In genomic region chr2:141464995-141465394, GRCh38 we compare ENCODE assay signal across 2 cellular contexts.
TF ChIP-seq lines count a peak whose summit lies in the region.

No MANE protein-coding gene starts in this region.

TF ChIP-seq in HepG2, 621 proteins besides CTCF, POLR2A, EP300 and RAD21:
- TF ChIP-seq PREB (CRISPR knock-in tag; IDR thresholded peaks at IDR 0.05): no peak
- TF ChIP-seq GZF1 (CRISPR knock-in tag; IDR thresholded peaks at IDR 0.05): no peak
- no peak for TF ChIP-seq ARID5B (CRISPR knock-in tag; IDR thresholded peaks at IDR 0.05)
- TF ChIP-seq GRHL1 (CRISPR knock-in tag; conservative IDR thresholded peaks at IDR 0.05): no peak
- no peak for TF ChIP-seq SMAD3 (CRISPR knock-in tag; IDR thresholded peaks at IDR 0.05)
- TF ChIP-seq MAFF (IDR thresholded peaks at IDR 0.05; ENCODE audit: low read depth, low read length): peak; percentile 9; the same call in 1 of the 2 replicates
- TF ChIP-seq NFE2L2 (IDR thresholded peaks at IDR 0.05; ENCODE audit: low read length): no peak
- TF ChIP-seq MAFK (conservative IDR thresholded peaks at IDR 0.05 in 1 of 2, IDR thresholded peaks at IDR 0.05 in 1 of 2; ENCODE audit: low read length in 2 of 2): peak; percentile 57 to 64
- TF ChIP-seq ZNF749 (CRISPR knock-in tag; IDR thresholded peaks at IDR 0.05; ENCODE audit: borderline replicate concordance): no peak
- TF ChIP-seq XBP1 (CRISPR knock-in tag; IDR thresholded peaks at IDR 0.05): no peak
TF ChIP-seq in HepG2: peak in this region for 2.

TF ChIP-seq in GM23338, 12 proteins besides CTCF, POLR2A, EP300 and RAD21:
- no peak for TF ChIP-seq REST (IDR thresholded peaks at IDR 0.05; ENCODE audit: unreplicated experiment)
- no peak for TF ChIP-seq STAT1 (IDR thresholded peaks at IDR 0.05; ENCODE audit: unreplicated experiment)
- TF ChIP-seq ZNF331 (CRISPR knock-in tag; IDR thresholded peaks at IDR 0.05; ENCODE audit: low read depth): no peak
- TF ChIP-seq POLR2AphosphoS5 (IDR thresholded peaks at IDR 0.05; ENCODE audit: low read depth): no peak
- no peak for TF ChIP-seq ETS1 (IDR thresholded peaks at IDR 0.05)
- TF ChIP-seq ZNF462 (CRISPR knock-in tag; IDR thresholded peaks at IDR 0.05): no peak
- no peak for TF ChIP-seq CREB1 (CRISPR knock-in tag; IDR thresholded peaks at IDR 0.05; ENCODE audit: low read depth)
- TF ChIP-seq EZH2 (IDR thresholded peaks at IDR 0.05; ENCODE audit: low read depth, unreplicated experiment): no peak
- no peak for TF ChIP-seq NANOG (IDR thresholded peaks at IDR 0.05; ENCODE audit: borderline replicate concordance)
- no peak for TF ChIP-seq JUNB (IDR thresholded peaks at IDR 0.05; ENCODE audit: unreplicated experiment)
- no peak for TF ChIP-seq EZH2phosphoT487 (IDR thresholded peaks at IDR 0.05; ENCODE audit: unreplicated experiment)
- TF ChIP-seq ZNF114 (CRISPR knock-in tag; IDR thresholded peaks at IDR 0.05): no peak
